In genomic region chr5:172901788-172902496, GRCh38 we compare ENCODE assay signal across 8 cellular contexts. TPM values are rescaled to one million over a fixed set of nuclear protein-coding genes. Genes with fewer than 3 reads are reported as not detected.
DNase-seq lines count a peak whose midpoint lies in the region; ATAC-seq and TF ChIP-seq lines count a peak whose summit lies in the region.

No MANE protein-coding gene starts in this region.

- H3K36me3 ChIP-seq in lung (ENCODE audit: control insufficient read depth in 2 of 2, insufficient read depth in 2 of 2, low read length in 2 of 2) = peaks cover 0 to 5% of the 10 kb centered on the region in 2 donors
- no peaks in the 10 kb centered on the region for H3K36me3 ChIP-seq in thoracic aorta

- 81 to 91% methylated on average over 9 of the region's 9 CpGs for WGBS in lung, 2 donors

- H3K27ac ChIP-seq in lung (ENCODE audit: low read depth in 1 of 2, low read length in 1 of 2) = peak overlapping the region; percentile 66 to 87
- H3K27ac ChIP-seq in thoracic aorta = peak overlapping the region; percentile 98 to 99

- H3K9me3 ChIP-seq in lung (ENCODE audit: control insufficient read depth in 2 of 2, insufficient read depth in 1 of 2, low read length in 1 of 2) = no peaks in the 10 kb centered on the region
- no peaks in the 10 kb centered on the region for H3K9me3 ChIP-seq in thoracic aorta

- TF ChIP-seq CTCF in cardiac fibroblast (IDR thresholded peaks at IDR 0.05; ENCODE audit: low read depth, low read length) (no peak), lung (IDR thresholded peaks at IDR 0.05; ENCODE audit: control extremely low read depth, extremely low read depth) (no peak), thoracic aorta (IDR thresholded peaks at IDR 0.05) (no peak)

- H3K4me3 ChIP-seq in cardiac fibroblast (replicated peaks in 1 of 2; ENCODE audit: low read depth in 2 of 2, low read length in 2 of 2) = no peak overlapping the region
- no peak overlapping the region for H3K4me3 ChIP-seq in lung
- no peak overlapping the region for H3K4me3 ChIP-seq in thoracic aorta

- DNase-seq in NCI-H460 (ENCODE audit: extremely low read depth, low read depth) = peak; percentile 43
- DNase-seq in cardiac fibroblast (ENCODE audit: low read depth in 2 of 2) = peak; percentile 56 to 73
- no peak for DNase-seq in lung (ENCODE audit: low spot score)
- no peak for DNase-seq in thoracic aorta (ENCODE audit: low spot score)
- DNase-seq in SW480 (ENCODE audit: low spot score) = no peak
- no peak for DNase-seq in AG08395 (ENCODE audit: low spot score)

- no peak for ATAC-seq in lung (ENCODE audit: insufficient read depth, low FRiP score)
- no peak for ATAC-seq in thoracic aorta (ENCODE audit: insufficient number of reproducible peaks, low FRiP score, low read depth)
- ATAC-seq in GM18519 (IDR thresholded peaks at IDR 0.05; ENCODE audit: low FRiP score, unreplicated experiment) = no peak
- no peak for ATAC-seq in GM21619 (IDR thresholded peaks at IDR 0.05; ENCODE audit: unreplicated experiment)

- H3K27me3 ChIP-seq in lung (ENCODE audit: control insufficient read depth, insufficient read depth) (no peaks in the 10 kb centered on the region), thoracic aorta (replicated peaks; ENCODE audit: insufficient read depth) (no peaks in the 10 kb centered on the region)

- H3K4me1 ChIP-seq in lung (ENCODE audit: control insufficient read depth in 2 of 2, insufficient read depth in 2 of 2, low read length in 2 of 2) = peaks cover 10 to 32% of the 10 kb centered on the region in 2 donors
- peaks cover 54 to 96% of the 10 kb centered on the region in 2 donors for H3K4me1 ChIP-seq in thoracic aorta (ENCODE audit: control insufficient read depth in 1 of 2, low read depth in 2 of 2)

RNA-seq across cellular contexts. Expression of gene RPL26L1, which starts 57.3 kb away (rescaled TPM):
- 104 and 105 TPM in 2 replicates for total RNA-seq in NCI-H460 (2014; rRNA removed; shearing (Covaris generic))
- 104 and 105 TPM in 2 replicates for polyA plus RNA-seq in NCI-H460 (2014; cell fraction: nucleus; rRNA removed)
- total RNA-seq in lung (10 to 100 TPM; 29.2 to 33.8 TPM), thoracic aorta (1 to 10 TPM; 7.2 to 9.9 TPM)
- 10 to 100 TPM; 69.3 to 81.1 TPM for polyA plus RNA-seq in lung

Comparison
In these comparisons a context has a peak if more than half of its experiments do, and no peak if none do; other contexts are left out.
1. DNase-seq: peak in NCI-H460 (single experiment) and cardiac fibroblast (2 of 2); none in lung (single experiment), thoracic aorta (single experiment), SW480 (single experiment) and AG08395 (single experiment).